In genomic region chr6:21193790-21194189, GRCh38 we compare ENCODE assay signal across 36 cellular contexts.
"Had no signal": no experiment of that assay in that cellular context is flagged by ENCODE, and none has a peak within 500 bp of the region (broad histone marks: within the 10 kb centered on the region; RNA-seq: fewer than 3 reads in every experiment).

No MANE protein-coding gene starts in this region.

- ATAC-seq: activated CD8-positive, alpha-beta T cell treated with anti-CD3 and anti-CD28 coated beads for 36 hours; activated naive CD4-positive, alpha-beta T cell treated with anti-CD3 and anti-CD28 coated beads, Interleukin-2, amount 50 U/mL, for 72 hours; activated T-cell treated with anti-CD3 and anti-CD28 coated beads, Interleukin-2, amount 50 U/mL, for 4 hours; activated T-cell treated with anti-CD3 and anti-CD28 coated beads, Interleukin-2, amount 50 U/mL, for 72 hours; activated T-helper 17 cell treated with anti-CD3 and anti-CD28 coated beads, Interleukin-2, amount 50 U/mL, for 72 hours had no signal

- H3K27ac ChIP-seq: adrenal gland, ascending aorta, brain microvascular endothelial cell, breast epithelium, VCaP had no signal

- H3K4me3 Mint-ChIP-seq: activated B cell treated with CpG ODN at 0.5 μM for 24 hours; activated CD4-positive, alpha-beta memory T cell treated with anti-CD3 and anti-CD28 coated beads for 36 hours; activated CD4-positive, alpha-beta T cell treated with anti-CD3 and anti-CD28 coated beads, Interleukin-2, amount 10 ng/mL, durations not matched to agents 24 days and 14 days; activated CD8-positive, alpha-beta T cell treated with anti-CD3 and anti-CD28 coated beads for 36 hours; activated naive CD4-positive, alpha-beta T cell treated with anti-CD3 and anti-CD28 coated beads for 36 hours; activated naive CD8-positive, alpha-beta T cell treated with anti-CD3 and anti-CD28 coated beads for 36 hours; activated T-cell treated with anti-CD3 and anti-CD28 coated beads, Interleukin-2, amount 50 U/mL, for 4 hours; activated T-cell treated with anti-CD3 and anti-CD28 coated beads, Interleukin-2, amount 50 U/mL, for 72 hours; activated T-helper 1 cell treated with anti-CD3 and anti-CD28 coated beads, Interleukin-12 subunit alpha, Interleukin-12 subunit beta, Interleukin-2, Interleukin-4 antibody, amounts not matched to agents 30 ng/mL and 10 ng/mL and 1 ng/mL, durations not matched to agents 14 hours and 24 hours and 36 hours; activated T-helper 17 cell treated with anti-CD3 and anti-CD28 coated beads, Interleukin-2, amount 50 U/mL, for 72 hours; T-helper 1 cell treated with Interleukin-12 subunit alpha and Interleukin-12 subunit beta and Interleukin-4 antibody, amounts not matched to agents 30 μg/mL and 1 μg/mL, for 36 hours; T-helper 2 cell treated with Interferon-gamma antibody and Interleukin-4, amounts not matched to agents 5 μg/mL and 100 μg/mL, for 36 hours had no signal

- H3K27ac Mint-ChIP-seq: activated B cell treated with CpG ODN at 0.5 μM for 24 hours; activated CD4-positive, alpha-beta memory T cell treated with anti-CD3 and anti-CD28 coated beads for 36 hours; activated CD4-positive, alpha-beta T cell treated with anti-CD3 and anti-CD28 coated beads, Interleukin-2, amount 10 ng/mL, durations not matched to agents 24 days and 14 days; activated CD8-positive, alpha-beta T cell treated with anti-CD3 and anti-CD28 coated beads for 36 hours; activated naive CD4-positive, alpha-beta T cell treated with anti-CD3 and anti-CD28 coated beads for 36 hours; activated naive CD4-positive, alpha-beta T cell treated with anti-CD3 and anti-CD28 coated beads, Interleukin-2, amount 50 U/mL, for 72 hours; activated naive CD8-positive, alpha-beta T cell treated with anti-CD3 and anti-CD28 coated beads for 36 hours; activated T-cell treated with anti-CD3 and anti-CD28 coated beads, Interleukin-2, amount 50 U/mL, for 72 hours; activated T-helper 1 cell treated with anti-CD3 and anti-CD28 coated beads, Interleukin-12 subunit alpha, Interleukin-12 subunit beta, Interleukin-2, Interleukin-4 antibody, amounts not matched to agents 30 ng/mL and 10 ng/mL and 1 ng/mL, durations not matched to agents 14 hours and 24 hours and 36 hours; activated T-helper 17 cell treated with anti-CD3 and anti-CD28 coated beads, Interleukin-2, amount 50 U/mL, for 72 hours; T-helper 1 cell treated with Interleukin-12 subunit alpha and Interleukin-12 subunit beta and Interleukin-4 antibody, amounts not matched to agents 30 μg/mL and 1 μg/mL, for 36 hours; T-helper 2 cell treated with Interferon-gamma antibody and Interleukin-4, amounts not matched to agents 5 μg/mL and 100 μg/mL, for 36 hours had no signal

- H3K27me3 ChIP-seq: adrenal gland, ascending aorta, brain microvascular endothelial cell, breast epithelium had no signal

- H3K36me3 ChIP-seq: adrenal gland, ascending aorta, brain microvascular endothelial cell, breast epithelium had no signal

- H3K9me3 Mint-ChIP-seq: activated CD4-positive, alpha-beta T cell treated with anti-CD3 and anti-CD28 coated beads, Interleukin-2, amount 10 ng/mL, durations not matched to agents 24 days and 14 days; activated CD8-positive, alpha-beta T cell treated with anti-CD3 and anti-CD28 coated beads for 36 hours; activated naive CD4-positive, alpha-beta T cell treated with anti-CD3 and anti-CD28 coated beads for 36 hours; activated naive CD4-positive, alpha-beta T cell treated with anti-CD3 and anti-CD28 coated beads, Interleukin-2, amount 50 U/mL, for 72 hours; activated T-cell treated with anti-CD3 and anti-CD28 coated beads, Interleukin-2, amount 50 U/mL, for 4 hours; activated T-helper 1 cell treated with anti-CD3 and anti-CD28 coated beads, Interleukin-12 subunit alpha, Interleukin-12 subunit beta, Interleukin-2, Interleukin-4 antibody, amounts not matched to agents 30 ng/mL and 10 ng/mL and 1 ng/mL, durations not matched to agents 14 hours and 24 hours and 36 hours had no signal

- H3K9me3 ChIP-seq: adrenal gland, ascending aorta, breast epithelium had no signal

- H3K4me3 ChIP-seq: adrenal gland, ascending aorta, breast epithelium had no signal

- H3K27me3 Mint-ChIP-seq: activated B cell treated with CpG ODN at 0.5 μM for 24 hours; activated CD4-positive, alpha-beta memory T cell treated with anti-CD3 and anti-CD28 coated beads for 36 hours; activated CD4-positive, alpha-beta T cell treated with anti-CD3 and anti-CD28 coated beads, Interleukin-2, amount 10 ng/mL, durations not matched to agents 24 days and 14 days; activated CD8-positive, alpha-beta T cell treated with anti-CD3 and anti-CD28 coated beads for 36 hours; activated naive CD8-positive, alpha-beta T cell treated with anti-CD3 and anti-CD28 coated beads for 36 hours; activated T-helper 17 cell treated with anti-CD3 and anti-CD28 coated beads, Interleukin-2, amount 50 U/mL, for 72 hours had no signal

- FAIRE-seq: TTC549 had no signal

- H3K4me1 ChIP-seq: adrenal gland, breast epithelium had no signal

- DNase-seq: activated B cell treated with CpG ODN at 0.5 μM for 24 hours; activated CD4-positive, alpha-beta memory T cell treated with anti-CD3 and anti-CD28 coated beads for 36 hours; activated CD4-positive, alpha-beta T cell treated with anti-CD3 and anti-CD28 coated beads for 4 hours; activated CD4-positive, alpha-beta T cell treated with anti-CD3 and anti-CD28 coated beads, Interleukin-2, amount 10 ng/mL, durations not matched to agents 24 days and 14 days; activated CD4-positive, alpha-beta T cell treated with anti-CD3 and anti-CD28 coated beads, Interleukin-2, amount 50 U/mL, for 1 hour; activated CD4-positive, alpha-beta T cell treated with anti-CD3 and anti-CD28 coated beads, Interleukin-2, amount 50 U/mL, for 4 hours; activated CD4-positive, CD25-positive, alpha-beta regulatory T cell treated with anti-CD3 and anti-CD28 coated beads, Interleukin-2, amount 50 U/mL, for 72 hours; activated CD8-positive, alpha-beta memory T cell treated with anti-CD3 and anti-CD28 coated beads, Interleukin-2, amount 50 U/mL, for 4 hours; activated CD8-positive, alpha-beta T cell treated with anti-CD3 and anti-CD28 coated beads for 36 hours; activated effector memory CD4-positive, alpha-beta T cell treated with anti-CD3 and anti-CD28 coated beads, Interleukin-2, amount 50 U/mL, for 16 hours; activated gamma-delta T cell treated with Interleukin-2 at 50 U/mL for 16 hours; activated naive CD4-positive, alpha-beta T cell; activated naive CD4-positive, alpha-beta T cell treated with anti-CD3 and anti-CD28 coated beads for 36 hours; activated naive CD4-positive, alpha-beta T cell treated with anti-CD3 and anti-CD28 coated beads, Interleukin-2, amount 50 U/mL, for 16 hours; activated naive CD8-positive, alpha-beta T cell treated with anti-CD3 and anti-CD28 coated beads for 36 hours; activated T-cell treated with anti-CD3 and anti-CD28 coated beads for 4 hours; activated T-cell treated with anti-CD3 and anti-CD28 coated beads, Interleukin-2, amount 50 U/mL, for 1 hour; activated T-cell treated with anti-CD3 and anti-CD28 coated beads, Interleukin-2, amount 50 U/mL, for 4 hours; activated T-cell treated with anti-CD3 and anti-CD28 coated beads, Interleukin-2, amount 50 U/mL, for 72 hours; adrenal gland; amniotic stem cell; anterior cingulate cortex; brain microvascular endothelial cell; central memory CD4-positive, alpha-beta T cell; T-helper 1 cell; T-helper 2 cell; T-helper 9 cell had no signal
